In the genomic region with DNA sequence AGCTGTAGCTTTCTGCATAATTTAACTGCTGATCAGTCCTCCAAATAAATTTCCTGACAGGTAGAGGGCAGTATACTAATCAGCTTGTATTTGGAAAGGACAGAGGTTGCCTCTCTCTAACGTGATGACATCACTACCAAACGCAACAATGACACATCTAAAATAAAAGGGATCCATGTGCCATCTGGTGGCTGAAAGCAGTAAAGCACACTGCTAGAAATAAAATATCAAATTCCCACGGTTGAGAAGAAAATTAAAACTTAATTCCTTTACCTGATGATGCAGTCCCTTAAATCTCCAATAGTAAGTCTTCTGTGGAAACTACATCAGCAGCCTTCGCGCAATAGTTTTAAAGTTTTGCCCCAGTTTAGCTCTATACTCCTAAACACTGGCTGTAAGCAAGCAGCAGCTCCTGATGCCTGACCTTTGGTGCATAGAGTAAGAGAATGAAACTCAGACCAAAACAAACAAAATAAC, we compare ENCODE assay signal across 8 cellular contexts. TPM values are rescaled to one million over a fixed set of nuclear protein-coding genes. Genes with fewer than 3 reads are reported as not detected.
DNase-seq lines count a peak whose midpoint lies in the region; ATAC-seq and TF ChIP-seq lines count a peak whose summit lies in the region.

No MANE protein-coding gene starts in this region.

- peaks cover 9% of the 10 kb centered on the region for H3K4me1 ChIP-seq in CD4-positive, CD25-positive, alpha-beta regulatory T cell (ENCODE audit: control insufficient read depth, insufficient read depth, low read length, poor library complexity, severe bottlenecking)
- peaks cover 0 to 31% (median 11%) of the 10 kb centered on the region in 4 donors for H3K4me1 ChIP-seq in right lobe of liver

- no peaks in the 10 kb centered on the region for H3K27me3 Mint-ChIP-seq in CD4-positive, CD25-positive, alpha-beta regulatory T cell

- H3K36me3 ChIP-seq in CD4-positive, CD25-positive, alpha-beta regulatory T cell (ENCODE audit: control insufficient read depth, insufficient read depth, low read length): peaks cover 87% of the 10 kb centered on the region
- peaks cover 0 to 20% (median 4%) of the 10 kb centered on the region in 4 donors for H3K36me3 ChIP-seq in right lobe of liver

- ATAC-seq in CD4-positive, CD25-positive, alpha-beta regulatory T cell (ENCODE audit: low read depth in 2 of 2): peak; percentile 93 to 96
- ATAC-seq in GM19372 (IDR thresholded peaks at IDR 0.05; ENCODE audit: low read depth, unreplicated experiment) (peak; percentile 96), HG03460 (IDR thresholded peaks at IDR 0.05; ENCODE audit: unreplicated experiment) (peak; percentile 95), right lobe of liver (peak; percentile 72 to 88 (median 84))

- peak; percentile 84 for TF ChIP-seq CTCF in coronary artery (IDR thresholded peaks at IDR 0.05)
- peak; percentile 96 to 100 (median 96) for TF ChIP-seq CTCF in right lobe of liver (IDR thresholded peaks at IDR 0.05)

- intact Hi-C loops in right lobe of liver (cut with DNase I): no loop called here

- peaks cover 34 to 56% (median 43%) of the 10 kb centered on the region in 4 donors for H3K4me1 Mint-ChIP-seq in CD4-positive, CD25-positive, alpha-beta regulatory T cell

- DNase-seq in CD4-positive, CD25-positive, alpha-beta regulatory T cell: peak; percentile 67 to 93 (median 87)
- DNase-seq in NCI-H460 (ENCODE audit: extremely low read depth, low read depth): peak; percentile 96
- peak; percentile 27 to 59 for DNase-seq in activated CD4-positive, alpha-beta T cell treated with anti-CD3 and anti-CD28 coated beads for 24 hours (ENCODE audit: low read depth in 2 of 2)
- DNase-seq in coronary artery (ENCODE audit: low spot score): no peak
- DNase-seq in right lobe of liver: peak in 1 of 3 donors; percentile 62
- peak; percentile 14 to 37 (median 37) for DNase-seq in stimulated activated CD4-positive, alpha-beta T cell treated with anti-CD3 and anti-CD28 coated beads, TNF-alpha, amount 100 ng/mL, for 1 hour (ENCODE audit: low read depth in 3 of 3, low spot score in 1 of 3)

- peak overlapping the region; percentile 80 for H3K27ac ChIP-seq in CD4-positive, CD25-positive, alpha-beta regulatory T cell (ENCODE audit: insufficient read depth, low read length, poor library complexity, severe bottlenecking)
- H3K27ac ChIP-seq in coronary artery: peak overlapping the region; percentile 21 to 43
- H3K27ac ChIP-seq in right lobe of liver: peak overlapping the region; percentile 41 to 83 (median 73)

- WGBS in right lobe of liver (ENCODE audit: insufficient coverage, low coverage, low lambda C conversion rate, missing lambda C conversion rate): 13% methylated on average over 5 of the region's 5 CpGs

- H3K27ac Mint-ChIP-seq in CD4-positive, CD25-positive, alpha-beta regulatory T cell: peak overlapping the region; percentile 58 to 92 (median 73)

- no peak for TF ChIP-seq POLR2A in right lobe of liver (IDR thresholded peaks at IDR 0.05)

- H3K9me3 Mint-ChIP-seq in CD4-positive, CD25-positive, alpha-beta regulatory T cell: no peaks in the 10 kb centered on the region

- H3K9me3 ChIP-seq in CD4-positive, CD25-positive, alpha-beta regulatory T cell (ENCODE audit: control insufficient read depth in 2 of 2, low read length in 2 of 2): no peaks in the 10 kb centered on the region
- H3K9me3 ChIP-seq in right lobe of liver: no peaks in the 10 kb centered on the region

- H3K36me3 Mint-ChIP-seq in CD4-positive, CD25-positive, alpha-beta regulatory T cell: peaks cover 47% of the 10 kb centered on the region

- peak overlapping the region; percentile 14 for H3K4me3 ChIP-seq in CD4-positive, CD25-positive, alpha-beta regulatory T cell (ENCODE audit: low read depth, low read length)
- no peak overlapping the region for H3K4me3 ChIP-seq in coronary artery
- peak overlapping the region in 2 of 3 donors; percentile 0 to 18 for H3K4me3 ChIP-seq in right lobe of liver

- no peaks in the 10 kb centered on the region for H3K27me3 ChIP-seq in CD4-positive, CD25-positive, alpha-beta regulatory T cell (ENCODE audit: control insufficient read depth, insufficient read depth, low read length)
- no peaks in the 10 kb centered on the region for H3K27me3 ChIP-seq in right lobe of liver

- H3K4me3 Mint-ChIP-seq in CD4-positive, CD25-positive, alpha-beta regulatory T cell: peak overlapping the region in 2 of 4 donors; percentile 8

RNA-seq across cellular contexts. Expression of a gene that starts 54.5 kb away (rescaled TPM):
- total RNA-seq in CD4-positive, CD25-positive, alpha-beta regulatory T cell: 287 TPM
- 100 to 1,000 TPM in 1 of 4 donors, 10 to 100 TPM in 3; 86.1 to 105 (median 90.7) TPM for polyA plus RNA-seq in CD4-positive, CD25-positive, alpha-beta regulatory T cell
- 24.2 and 26.0 TPM in 2 replicates for total RNA-seq in NCI-H460 (2014; rRNA removed; shearing (Covaris generic))
- polyA plus RNA-seq in NCI-H460 (2014; cell fraction: nucleus; rRNA removed): 75.3 and 76.2 TPM in 2 replicates
- 100 to 1,000 TPM in 4 of 6 experiments, 10 to 100 TPM in 2; 93.7 to 114 (median 107) TPM for total RNA-seq in right lobe of liver
